In genomic region chr3:192857148-192857735, GRCh38 we compare ENCODE assay signal across 12 cellular contexts.
"Had no signal": no experiment of that assay in that cellular context is flagged by ENCODE, and none has a peak within 500 bp of the region (broad histone marks: within the 10 kb centered on the region; RNA-seq: fewer than 3 reads in every experiment).

No MANE protein-coding gene starts in this region.

- DNase-seq: activated naive CD4-positive, alpha-beta T cell treated with anti-CD3 and anti-CD28 coated beads, Interleukin-2, amount 50 U/mL, for 16 hours; body of pancreas; effector memory CD8-positive, alpha-beta T cell; foreskin keratinocyte; heart right ventricle; islet precursor cell; left lung; SW 1271; tibial artery had no signal

- H3K27me3 Mint-ChIP-seq: effector memory CD8-positive, alpha-beta T cell had no signal

- H3K4me3 ChIP-seq: body of pancreas, heart right ventricle, left lung, smooth muscle cell, tibial artery had no signal

- H3K9me3 Mint-ChIP-seq: T-helper 2 cell treated with Interferon-gamma antibody and Interleukin-4, amounts not matched to agents 5 μg/mL and 100 μg/mL, for 36 hours had no signal

- H2AFZ ChIP-seq: parathyroid adenoma had no signal

- H3K4me2 ChIP-seq: smooth muscle cell had no signal

- H3K27me3 ChIP-seq: body of pancreas, foreskin keratinocyte, heart right ventricle, left lung, tibial artery had no signal

- H3K27ac ChIP-seq: body of pancreas, foreskin keratinocyte, heart right ventricle, left lung, parathyroid adenoma, tibial artery had no signal

- H3K36me3 ChIP-seq: heart right ventricle, left lung, tibial artery had no signal

- H3K27ac Mint-ChIP-seq: effector memory CD8-positive, alpha-beta T cell; T-helper 2 cell treated with Interferon-gamma antibody and Interleukin-4, amounts not matched to agents 5 μg/mL and 100 μg/mL, for 36 hours had no signal

- H3K9ac ChIP-seq: parathyroid adenoma had no signal

- H3K4me1 ChIP-seq: left lung, parathyroid adenoma had no signal

- H3K4me3 Mint-ChIP-seq: effector memory CD8-positive, alpha-beta T cell; T-helper 2 cell treated with Interferon-gamma antibody and Interleukin-4, amounts not matched to agents 5 μg/mL and 100 μg/mL, for 36 hours had no signal

- H3K9me3 ChIP-seq: body of pancreas, left lung, tibial artery had no signal
